ENCODE assay signal across 1 cellular context in the genomic region with DNA sequence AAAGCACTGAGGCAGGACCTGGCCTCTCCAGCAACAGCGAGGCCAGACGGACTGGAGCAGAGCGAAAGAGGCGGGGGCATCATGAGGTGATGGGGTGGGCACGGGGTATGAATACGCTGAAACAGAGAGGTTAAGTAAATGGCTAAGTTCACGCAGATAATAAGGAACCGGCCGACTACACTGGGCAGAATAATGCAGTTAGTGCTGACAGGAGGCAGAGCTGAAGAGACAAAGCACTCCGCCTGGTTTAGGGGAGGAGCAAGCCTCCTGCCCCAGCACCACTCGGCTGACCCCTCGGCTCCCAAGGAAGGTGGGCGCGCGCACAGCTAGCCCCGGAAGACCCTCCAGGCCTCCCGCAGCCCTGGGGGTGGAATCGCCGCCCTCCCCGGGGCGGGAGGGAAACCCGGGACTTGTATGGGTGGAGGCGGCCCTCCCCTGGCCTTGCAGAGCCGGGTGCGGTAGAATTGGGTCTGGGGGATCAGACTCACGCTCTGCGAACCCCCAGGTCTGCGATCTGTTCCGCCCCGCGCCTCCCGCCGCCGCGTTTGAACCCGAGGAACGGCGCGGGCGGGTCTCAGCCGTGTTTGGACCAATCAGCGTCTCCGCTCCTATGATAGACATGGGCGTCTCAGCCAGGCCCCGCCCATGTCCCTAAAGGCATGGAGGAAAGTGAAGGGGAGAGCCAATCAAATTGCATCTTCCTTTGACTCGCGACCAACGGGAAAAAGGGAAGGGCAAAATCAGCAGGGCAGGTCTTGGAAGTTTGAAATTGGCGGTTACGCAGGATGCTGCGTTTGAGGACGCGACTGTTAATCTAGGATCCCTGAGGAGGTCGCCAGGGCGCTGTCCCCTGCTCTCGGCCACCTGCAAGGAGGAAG.
TF ChIP-seq lines count a peak whose summit lies in the region.

A gene with protein sequence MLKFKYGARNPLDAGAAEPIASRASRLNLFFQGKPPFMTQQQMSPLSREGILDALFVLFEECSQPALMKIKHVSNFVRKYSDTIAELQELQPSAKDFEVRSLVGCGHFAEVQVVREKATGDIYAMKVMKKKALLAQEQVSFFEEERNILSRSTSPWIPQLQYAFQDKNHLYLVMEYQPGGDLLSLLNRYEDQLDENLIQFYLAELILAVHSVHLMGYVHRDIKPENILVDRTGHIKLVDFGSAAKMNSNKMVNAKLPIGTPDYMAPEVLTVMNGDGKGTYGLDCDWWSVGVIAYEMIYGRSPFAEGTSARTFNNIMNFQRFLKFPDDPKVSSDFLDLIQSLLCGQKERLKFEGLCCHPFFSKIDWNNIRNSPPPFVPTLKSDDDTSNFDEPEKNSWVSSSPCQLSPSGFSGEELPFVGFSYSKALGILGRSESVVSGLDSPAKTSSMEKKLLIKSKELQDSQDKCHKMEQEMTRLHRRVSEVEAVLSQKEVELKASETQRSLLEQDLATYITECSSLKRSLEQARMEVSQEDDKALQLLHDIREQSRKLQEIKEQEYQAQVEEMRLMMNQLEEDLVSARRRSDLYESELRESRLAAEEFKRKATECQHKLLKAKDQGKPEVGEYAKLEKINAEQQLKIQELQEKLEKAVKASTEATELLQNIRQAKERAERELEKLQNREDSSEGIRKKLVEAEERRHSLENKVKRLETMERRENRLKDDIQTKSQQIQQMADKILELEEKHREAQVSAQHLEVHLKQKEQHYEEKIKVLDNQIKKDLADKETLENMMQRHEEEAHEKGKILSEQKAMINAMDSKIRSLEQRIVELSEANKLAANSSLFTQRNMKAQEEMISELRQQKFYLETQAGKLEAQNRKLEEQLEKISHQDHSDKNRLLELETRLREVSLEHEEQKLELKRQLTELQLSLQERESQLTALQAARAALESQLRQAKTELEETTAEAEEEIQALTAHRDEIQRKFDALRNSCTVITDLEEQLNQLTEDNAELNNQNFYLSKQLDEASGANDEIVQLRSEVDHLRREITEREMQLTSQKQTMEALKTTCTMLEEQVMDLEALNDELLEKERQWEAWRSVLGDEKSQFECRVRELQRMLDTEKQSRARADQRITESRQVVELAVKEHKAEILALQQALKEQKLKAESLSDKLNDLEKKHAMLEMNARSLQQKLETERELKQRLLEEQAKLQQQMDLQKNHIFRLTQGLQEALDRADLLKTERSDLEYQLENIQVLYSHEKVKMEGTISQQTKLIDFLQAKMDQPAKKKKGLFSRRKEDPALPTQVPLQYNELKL (N-terminal part only) (minus strand): TSS at position 560 of the 878 bp plus-strand sequence. CDS start 1,152 bp downstream, outside the sequence.

TF ChIP-seq in HepG2, 621 proteins besides CTCF, POLR2A, EP300 and RAD21 (continued from another document and continues in another):
- TF ChIP-seq, protein P1, sequence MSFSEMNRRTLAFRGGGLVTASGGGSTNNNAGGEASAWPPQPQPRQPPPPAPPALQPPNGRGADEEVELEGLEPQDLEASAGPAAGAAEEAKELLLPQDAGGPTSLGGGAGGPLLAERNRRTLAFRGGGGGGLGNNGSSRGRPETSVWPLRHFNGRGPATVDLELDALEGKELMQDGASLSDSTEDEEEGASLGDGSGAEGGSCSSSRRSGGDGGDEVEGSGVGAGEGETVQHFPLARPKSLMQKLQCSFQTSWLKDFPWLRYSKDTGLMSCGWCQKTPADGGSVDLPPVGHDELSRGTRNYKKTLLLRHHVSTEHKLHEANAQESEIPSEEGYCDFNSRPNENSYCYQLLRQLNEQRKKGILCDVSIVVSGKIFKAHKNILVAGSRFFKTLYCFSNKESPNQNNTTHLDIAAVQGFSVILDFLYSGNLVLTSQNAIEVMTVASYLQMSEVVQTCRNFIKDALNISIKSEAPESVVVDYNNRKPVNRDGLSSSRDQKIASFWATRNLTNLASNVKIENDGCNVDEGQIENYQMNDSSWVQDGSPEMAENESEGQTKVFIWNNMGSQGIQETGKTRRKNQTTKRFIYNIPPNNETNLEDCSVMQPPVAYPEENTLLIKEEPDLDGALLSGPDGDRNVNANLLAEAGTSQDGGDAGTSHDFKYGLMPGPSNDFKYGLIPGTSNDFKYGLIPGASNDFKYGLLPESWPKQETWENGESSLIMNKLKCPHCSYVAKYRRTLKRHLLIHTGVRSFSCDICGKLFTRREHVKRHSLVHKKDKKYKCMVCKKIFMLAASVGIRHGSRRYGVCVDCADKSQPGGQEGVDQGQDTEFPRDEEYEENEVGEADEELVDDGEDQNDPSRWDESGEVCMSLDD (CRISPR knock-in tag; IDR thresholded peaks at IDR 0.05; ENCODE audit: borderline replicate concordance), result no peak
- no peak for TF ChIP-seq AHDC1 (CRISPR knock-in tag; IDR thresholded peaks at IDR 0.05; ENCODE audit: borderline replicate concordance)
- no peak for TF ChIP-seq ZNF34 (CRISPR knock-in tag; IDR thresholded peaks at IDR 0.05; ENCODE audit: borderline replicate concordance)
- TF ChIP-seq ZNF784 (CRISPR knock-in tag; IDR thresholded peaks at IDR 0.05; ENCODE audit: borderline replicate concordance), result 0 out of 2 replicates have a peak, but pooled peaks have one; percentile 21
- peak; percentile 68; the same call in 1 of the 2 replicates for TF ChIP-seq SMYD3 (CRISPR knock-in tag; IDR thresholded peaks at IDR 0.05)
- TF ChIP-seq TBX3 (IDR thresholded peaks at IDR 0.05; ENCODE audit: borderline replicate concordance), result no peak
- TF ChIP-seq NFIB (CRISPR knock-in tag; IDR thresholded peaks at IDR 0.05; ENCODE audit: borderline replicate concordance), result no peak
- TF ChIP-seq ISL2 (CRISPR knock-in tag; IDR thresholded peaks at IDR 0.05), result no peak
- TF ChIP-seq RFX5 (IDR thresholded peaks at IDR 0.05; ENCODE audit: low read depth, low read length), result peak; percentile 61
- no peak for TF ChIP-seq GATA4 (IDR thresholded peaks at IDR 0.05; ENCODE audit: borderline replicate concordance, low read depth)
- no peak for TF ChIP-seq ZNF383 (CRISPR knock-in tag; IDR thresholded peaks at IDR 0.05; ENCODE audit: borderline replicate concordance)
- 0 out of 2 replicates have a peak, but pooled peaks have one; percentile 20 for TF ChIP-seq PHF21A (CRISPR knock-in tag; IDR thresholded peaks at IDR 0.05)
- no peak for TF ChIP-seq MTA3 (CRISPR knock-in tag; IDR thresholded peaks at IDR 0.05)
- no peak for TF ChIP-seq IRF9 (CRISPR knock-in tag; IDR thresholded peaks at IDR 0.05; ENCODE audit: borderline replicate concordance)
- TF ChIP-seq ELF1 (CRISPR knock-in tag; IDR thresholded peaks at IDR 0.05), result 0 out of 2 replicates have a peak, but pooled peaks have one; percentile 14
- TF ChIP-seq ZNF572 (CRISPR knock-in tag; IDR thresholded peaks at IDR 0.05), result no peak
- no peak for TF ChIP-seq RAD51 (IDR thresholded peaks at IDR 0.05; ENCODE audit: borderline replicate concordance)
- no peak for TF ChIP-seq ZNF703 (CRISPR knock-in tag; IDR thresholded peaks at IDR 0.05; ENCODE audit: borderline replicate concordance)
- TF ChIP-seq MBD4 (IDR thresholded peaks at IDR 0.05; ENCODE audit: borderline replicate concordance, low read length), result no peak
- TF ChIP-seq GABPA (IDR thresholded peaks at IDR 0.05; ENCODE audit: low read depth, low read length), result no peak
- TF ChIP-seq GABPA (CRISPR knock-in tag; IDR thresholded peaks at IDR 0.05; ENCODE audit: low read depth), result peak; percentile 39; the same call in 1 of the 2 replicates
- TF ChIP-seq ZNF543 (CRISPR knock-in tag; IDR thresholded peaks at IDR 0.05), result no peak
- no peak for TF ChIP-seq MXD1 (CRISPR knock-in tag; IDR thresholded peaks at IDR 0.05)
- no peak for TF ChIP-seq ZIK1 (CRISPR knock-in tag; IDR thresholded peaks at IDR 0.05; ENCODE audit: borderline replicate concordance, low read depth)
- TF ChIP-seq ZNF574 (CRISPR knock-in tag; IDR thresholded peaks at IDR 0.05), result peak; percentile 35; the same call in 1 of the 2 replicates
- no peak for TF ChIP-seq KMT2B (CRISPR knock-in tag; IDR thresholded peaks at IDR 0.05)
- TF ChIP-seq JUN (CRISPR knock-in tag; IDR thresholded peaks at IDR 0.05), result no peak
- peak; percentile 47; the same call in 1 of the 2 replicates for TF ChIP-seq TAF1 (CRISPR knock-in tag; IDR thresholded peaks at IDR 0.05)
- TF ChIP-seq CENPT (CRISPR knock-in tag; IDR thresholded peaks at IDR 0.05; ENCODE audit: low read depth), result no peak
- no peak for TF ChIP-seq NR1H2 (CRISPR knock-in tag; IDR thresholded peaks at IDR 0.05; ENCODE audit: borderline replicate concordance, low read depth)
- no peak for TF ChIP-seq IKZF5 (CRISPR knock-in tag; IDR thresholded peaks at IDR 0.05)
